Comparison of ENCODE assay signal across 8 cellular contexts in the genomic region with DNA sequence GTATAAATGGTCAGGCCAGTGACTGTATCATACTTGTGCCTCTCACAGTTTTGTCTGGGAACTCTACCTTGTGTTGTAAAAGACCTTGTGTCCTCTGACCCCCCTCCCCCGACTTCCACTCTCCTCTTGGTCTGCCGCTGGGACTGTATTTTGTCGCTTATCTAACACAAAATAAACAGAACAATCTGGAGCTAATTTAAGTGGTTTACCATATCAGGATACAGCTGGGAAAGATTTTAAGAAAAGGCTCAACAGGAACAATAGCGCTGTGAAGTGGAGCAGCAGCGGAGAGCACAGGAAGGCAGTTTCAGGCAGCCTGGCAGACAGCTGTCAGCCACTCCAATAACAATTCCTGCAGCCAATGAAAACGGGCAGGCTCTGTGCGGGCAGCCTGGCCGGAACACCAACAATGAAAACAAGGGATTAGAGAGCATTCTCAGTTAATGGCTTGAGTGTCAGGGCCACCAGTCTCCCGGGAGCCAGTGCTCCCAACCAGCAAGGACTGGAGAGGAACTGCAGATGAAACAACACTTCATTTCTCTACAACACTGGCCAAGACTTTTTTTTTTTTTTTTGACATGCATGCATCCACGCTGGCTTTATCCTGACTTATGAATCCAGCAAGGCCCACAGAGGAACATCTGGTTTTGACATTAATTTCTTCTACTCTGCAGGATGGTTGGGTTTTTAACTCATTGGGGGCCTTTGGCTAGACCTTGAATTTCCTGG.
DNase-seq lines count a peak whose midpoint lies in the region; ATAC-seq, FAIRE-seq and TF ChIP-seq lines count a peak whose summit lies in the region.

No MANE protein-coding gene starts in this region.

- ATAC-seq in GM18868 (IDR thresholded peaks at IDR 0.05; ENCODE audit: unreplicated experiment) = no peak

- TF ChIP-seq RAD21 in neural cell (conservative IDR thresholded peaks at IDR 0.05) = no peak

- WGBS in esophagus squamous epithelium, 2 donors = 22 to 31% methylated on average over 7 to 10 of the region's 10 CpGs

- no peak for TF ChIP-seq POLR2A in H54 (IDR thresholded peaks at IDR 0.05; ENCODE audit: low read depth, low read length)
- TF ChIP-seq POLR2A in esophagus squamous epithelium (IDR thresholded peaks at IDR 0.05) = no peak

- intact Hi-C loops in esophagus squamous epithelium (cut with DNase I) = no loop called here

- no peaks in the 10 kb centered on the region for H3F3A ChIP-seq in neural cell (ENCODE audit: insufficient read depth, low read length, poor library complexity, severe bottlenecking)

- H3K4me2 ChIP-seq in neural cell (ENCODE audit: low read length) = no peak overlapping the region

- peaks cover 0 to 26% (median 5%) of the 10 kb centered on the region in 3 donors for H3K4me1 ChIP-seq in esophagus squamous epithelium

- H3K9me3 ChIP-seq in esophagus squamous epithelium = no peaks in the 10 kb centered on the region
- H3K9me3 ChIP-seq in neural cell (ENCODE audit: low read length) = no peaks in the 10 kb centered on the region

- TF ChIP-seq CTCF in esophagus squamous epithelium (IDR thresholded peaks at IDR 0.05) (no peak), neural cell (IDR thresholded peaks at IDR 0.05; ENCODE audit: poor library complexity, severe bottlenecking) (no peak), GM20000 (IDR thresholded peaks at IDR 0.05; ENCODE audit: extremely low read depth, missing control alignments) (no peak)

- H3K4me3 ChIP-seq in esophagus squamous epithelium (peak overlapping the region in 2 of 4 donors; percentile 12 to 36), neural cell (ENCODE audit: low read length) (peak overlapping the region; percentile 48)

- H3K27me3 ChIP-seq in esophagus squamous epithelium (no peaks in the 10 kb centered on the region), neural cell (ENCODE audit: insufficient read depth, low read depth, low read length) (no peaks in the 10 kb centered on the region)

- no peaks in the 10 kb centered on the region for H3K9me2 ChIP-seq in neural cell (ENCODE audit: insufficient read depth, low read length)

- H3K79me2 ChIP-seq in neural cell (replicated peaks; ENCODE audit: insufficient read depth, low read length) = no peaks in the 10 kb centered on the region

- peak overlapping the region; percentile 15 for H3K9ac ChIP-seq in neural cell (ENCODE audit: low read length)

- H2AFZ ChIP-seq in neural cell (ENCODE audit: low read depth, low read length) = no peak overlapping the region

- H4K20me1 ChIP-seq in neural cell (ENCODE audit: insufficient read depth) = no peaks in the 10 kb centered on the region

- H3K36me3 ChIP-seq in esophagus squamous epithelium (no peaks in the 10 kb centered on the region), neural cell (ENCODE audit: insufficient read depth, low read length) (no peaks in the 10 kb centered on the region)

- peak; percentile 41 for FAIRE-seq in H54 (lab: Jason Lieb, UNC)
- no peak for FAIRE-seq in RCC 7860 (lab: Jason Lieb, UNC)

- TF ChIP-seq EP300 in neural cell (conservative IDR thresholded peaks at IDR 0.05; ENCODE audit: poor library complexity, severe bottlenecking) = no peak

- H3K27ac ChIP-seq in esophagus squamous epithelium (peak overlapping the region in 3 of 4 donors; percentile 31 to 67 (median 60)), neural cell (ENCODE audit: low read length) (peak overlapping the region; percentile 2)

- DNase-seq in H54 (ENCODE audit: insufficient read length, low spot score) (peak; percentile 35), NCI-H774 (lab: John Stamatoyannopoulos, UW) (peak; percentile 78), esophagus squamous epithelium (lab: John Stamatoyannopoulos, UW) (no peak), RCC 7860 (ENCODE audit: low spot score) (no peak), GM20000 (ENCODE audit: low spot score) (no peak), 8988T (no peak)

TF ChIP-seq in neural cell, 6 proteins besides CTCF, POLR2A, EP300 and RAD21:
- TF ChIP-seq SMC3 (conservative IDR thresholded peaks at IDR 0.05; ENCODE audit: poor library complexity) = no peak
- TF ChIP-seq, protein P1, sequence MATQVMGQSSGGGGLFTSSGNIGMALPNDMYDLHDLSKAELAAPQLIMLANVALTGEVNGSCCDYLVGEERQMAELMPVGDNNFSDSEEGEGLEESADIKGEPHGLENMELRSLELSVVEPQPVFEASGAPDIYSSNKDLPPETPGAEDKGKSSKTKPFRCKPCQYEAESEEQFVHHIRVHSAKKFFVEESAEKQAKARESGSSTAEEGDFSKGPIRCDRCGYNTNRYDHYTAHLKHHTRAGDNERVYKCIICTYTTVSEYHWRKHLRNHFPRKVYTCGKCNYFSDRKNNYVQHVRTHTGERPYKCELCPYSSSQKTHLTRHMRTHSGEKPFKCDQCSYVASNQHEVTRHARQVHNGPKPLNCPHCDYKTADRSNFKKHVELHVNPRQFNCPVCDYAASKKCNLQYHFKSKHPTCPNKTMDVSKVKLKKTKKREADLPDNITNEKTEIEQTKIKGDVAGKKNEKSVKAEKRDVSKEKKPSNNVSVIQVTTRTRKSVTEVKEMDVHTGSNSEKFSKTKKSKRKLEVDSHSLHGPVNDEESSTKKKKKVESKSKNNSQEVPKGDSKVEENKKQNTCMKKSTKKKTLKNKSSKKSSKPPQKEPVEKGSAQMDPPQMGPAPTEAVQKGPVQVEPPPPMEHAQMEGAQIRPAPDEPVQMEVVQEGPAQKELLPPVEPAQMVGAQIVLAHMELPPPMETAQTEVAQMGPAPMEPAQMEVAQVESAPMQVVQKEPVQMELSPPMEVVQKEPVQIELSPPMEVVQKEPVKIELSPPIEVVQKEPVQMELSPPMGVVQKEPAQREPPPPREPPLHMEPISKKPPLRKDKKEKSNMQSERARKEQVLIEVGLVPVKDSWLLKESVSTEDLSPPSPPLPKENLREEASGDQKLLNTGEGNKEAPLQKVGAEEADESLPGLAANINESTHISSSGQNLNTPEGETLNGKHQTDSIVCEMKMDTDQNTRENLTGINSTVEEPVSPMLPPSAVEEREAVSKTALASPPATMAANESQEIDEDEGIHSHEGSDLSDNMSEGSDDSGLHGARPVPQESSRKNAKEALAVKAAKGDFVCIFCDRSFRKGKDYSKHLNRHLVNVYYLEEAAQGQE (IDR thresholded peaks at IDR 0.05; ENCODE audit: borderline replicate concordance) = peak; percentile 22
- peak; percentile 9 for TF ChIP-seq POLR2AphosphoS5 (IDR thresholded peaks at IDR 0.05)
- no peak for TF ChIP-seq TAF1 (IDR thresholded peaks at IDR 0.05; ENCODE audit: low read depth)
- no peak for TF ChIP-seq EZH2 (IDR thresholded peaks at IDR 0.05; ENCODE audit: borderline replicate concordance, insufficient read depth, low read length, poor library complexity, severe bottlenecking)
- no peak for TF ChIP-seq MXI1 (conservative IDR thresholded peaks at IDR 0.05; ENCODE audit: poor library complexity, severe bottlenecking)

Comparison
In these comparisons a context has a peak if more than half of its experiments do, and no peak if none do; other contexts are left out.
1. DNase-seq: peak in H54 (single experiment) and NCI-H774 (single experiment); none in esophagus squamous epithelium (single experiment), RCC 7860 (single experiment), GM20000 (single experiment) and 8988T (single experiment).